ENCODE assay signal across 20 cellular contexts in genomic region chr5:2995035-2995434, GRCh38.
"Had no signal": no experiment of that assay in that cellular context is flagged by ENCODE, and none has a peak within 500 bp of the region (broad histone marks: within the 10 kb centered on the region; RNA-seq: fewer than 3 reads in every experiment).

No MANE protein-coding gene starts in this region.

- DNase-seq: dermis blood vessel endothelial cell; dorsolateral prefrontal cortex; effector CD4-positive, alpha-beta T cell; effector memory CD4-positive, alpha-beta T cell; esophagus squamous epithelium; foreskin fibroblast; foreskin melanocyte; gastrocnemius medialis; glutamatergic neuron; head of caudate nucleus; heart right ventricle; hippocampal formation; left cardiac atrium; left lung; left ventricle myocardium superior; lower lobe of right lung; mesenchymal stem cell; mucosa of descending colon had no signal

- H3K36me3 ChIP-seq: esophagus squamous epithelium, gastrocnemius medialis, heart right ventricle, left lung, lower lobe of right lung had no signal

- H3K4me3 ChIP-seq: coronary artery, dorsolateral prefrontal cortex, esophagus squamous epithelium, gastrocnemius medialis, heart right ventricle, left lung, lower lobe of right lung, mucosa of descending colon had no signal

- H3K9me3 Mint-ChIP-seq: mesothelial cell of epicardium had no signal

- H3K27ac ChIP-seq: coronary artery, dorsolateral prefrontal cortex, esophagus squamous epithelium, gastrocnemius medialis, heart right ventricle, left lung, lower lobe of right lung had no signal

- H3K9me3 ChIP-seq: esophagus squamous epithelium, gastrocnemius medialis, heart right ventricle, left lung, lower lobe of right lung had no signal

- H3K36me3 Mint-ChIP-seq: mesothelial cell of epicardium had no signal

- H3K4me3 Mint-ChIP-seq: mesothelial cell of epicardium had no signal

- H3K4me1 ChIP-seq: esophagus squamous epithelium, gastrocnemius medialis, heart right ventricle, left lung, lower lobe of right lung had no signal

- H3K27me3 ChIP-seq: esophagus squamous epithelium, gastrocnemius medialis had no signal

- H3K27ac Mint-ChIP-seq: mesothelial cell of epicardium had no signal

- ATAC-seq: gastrocnemius medialis, heart right ventricle, left cardiac atrium, left lung, left ventricle myocardium superior, lower lobe of right lung, mucosa of descending colon had no signal
